ENCODE assay signal across 13 cellular contexts in the genomic region with DNA sequence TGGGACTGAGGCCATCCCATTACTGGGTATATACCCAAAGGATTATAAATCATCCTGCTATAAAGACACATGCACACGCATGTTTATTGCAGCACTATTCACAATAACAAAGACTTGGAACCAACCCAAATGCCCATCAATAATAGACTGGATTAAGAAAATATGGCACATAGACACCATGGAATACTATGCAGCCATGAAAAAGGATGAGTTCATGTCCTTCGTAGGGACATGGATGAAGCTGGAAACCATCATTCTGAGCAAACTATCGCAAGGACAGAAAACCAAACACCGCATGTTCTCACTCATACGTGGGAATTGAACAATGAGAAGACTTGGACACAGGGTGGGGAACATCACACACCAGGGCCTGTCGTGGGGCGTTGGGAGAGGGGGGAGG. TPM values are rescaled to one million over a fixed set of nuclear protein-coding genes. Genes with fewer than 3 reads are reported as not detected.
DNase-seq lines count a peak whose midpoint lies in the region; ATAC-seq, FAIRE-seq and TF ChIP-seq lines count a peak whose summit lies in the region.
"Not testable (repeated sequence)": the region's sequence is repeated elsewhere in the genome, so short reads cannot be mapped to it uniquely, and the experiment has no call there.
"Had no signal": no experiment of that assay in that cellular context is flagged by ENCODE, and none has a peak within 500 bp of the region (broad histone marks: within the 10 kb centered on the region; RNA-seq: fewer than 3 reads in every experiment).

No MANE protein-coding gene starts in this region.

- H3K27me3 ChIP-seq in CD4-positive, alpha-beta memory T cell (ENCODE audit: insufficient read depth, low read length); K562 (ENCODE audit: control insufficient read depth in 2 of 2, insufficient read depth in 2 of 2, low read length in 2 of 2); lung (ENCODE audit: control insufficient read depth, insufficient read depth): not testable (repeated sequence)

- not testable (repeated sequence) for H3K9me3 ChIP-seq in A549; CD4-positive, alpha-beta memory T cell (ENCODE audit: control insufficient read depth in 1 of 2, low read length in 2 of 2); T-helper 17 cell (ENCODE audit: control insufficient read depth, low read length, poor library complexity, severe bottlenecking); K562 (replicated peaks; ENCODE audit: control insufficient read depth, insufficient read depth, low read depth, low read length); lung (ENCODE audit: control insufficient read depth in 2 of 2, insufficient read depth in 1 of 2, low read length in 1 of 2)

- not testable (repeated sequence) for H2AFZ ChIP-seq in K562 (ENCODE audit: low read depth, low read length)

- H3K27ac Mint-ChIP-seq in CD4-positive, alpha-beta memory T cell: peak overlapping the region in 5 of 7 donors; percentile 41 to 72 (median 60)
- H3K27ac Mint-ChIP-seq in T-helper 17 cell: peak overlapping the region; percentile 93
- H3K27ac Mint-ChIP-seq in activated CD4-positive, alpha-beta T cell treated with anti-CD3 and anti-CD28 coated beads, Interleukin-2, amount 10 ng/mL, durations not matched to agents 7 days and 5 days: peak overlapping the region; percentile 25
- H3K27ac Mint-ChIP-seq in osteocyte (ENCODE audit: unreplicated experiment): not testable (repeated sequence)

- not testable (repeated sequence) for H3K27ac ChIP-seq in A549; CD4-positive, alpha-beta memory T cell (ENCODE audit: low read depth, low read length); K562 (ENCODE audit: extremely low read depth, low read depth, low read length); lung (ENCODE audit: low read depth in 1 of 2, low read length in 1 of 2)

- not testable (repeated sequence) for ATAC-seq in A549; T-helper 17 cell; K562; lung (ENCODE audit: insufficient read depth, low FRiP score)

- DNase-seq in A549 (ENCODE audit: low read depth in 1 of 2, low spot score in 1 of 2); CD4-positive, alpha-beta memory T cell; T-helper 17 cell; activated CD4-positive, alpha-beta T cell treated with anti-CD3 and anti-CD28 coated beads, Interleukin-2, amount 10 ng/mL, durations not matched to agents 7 days and 5 days; K562 (ENCODE audit: extremely low read depth in 1 of 4, low spot score in 3 of 4): not testable (repeated sequence)
- DNase-seq in lung (ENCODE audit: low spot score): peak; percentile 11
- peak; percentile 15 for DNase-seq in osteocyte (ENCODE audit: extremely low spot score, unreplicated experiment)
- DNase-seq in ureter (ENCODE audit: low spot score): peak; percentile 1

- not testable (repeated sequence) for H3K4me1 ChIP-seq in A549; K562 (replicated peaks in 1 of 2; ENCODE audit: control insufficient read depth in 2 of 2, insufficient read depth in 2 of 2, low read length in 2 of 2); lung (ENCODE audit: control insufficient read depth in 2 of 2, insufficient read depth in 2 of 2, low read length in 2 of 2)
- peaks cover 47% of the 10 kb centered on the region for H3K4me1 ChIP-seq in CD4-positive, alpha-beta memory T cell (ENCODE audit: insufficient read depth, low read length)

- H3K36me3 ChIP-seq in CD4-positive, alpha-beta memory T cell (ENCODE audit: insufficient read depth, low read length); K562 (ENCODE audit: control insufficient read depth, insufficient read depth, low read length); lung (ENCODE audit: control insufficient read depth in 2 of 2, insufficient read depth in 2 of 2, low read length in 2 of 2): not testable (repeated sequence)

- H3K9me3 Mint-ChIP-seq in CD4-positive, alpha-beta memory T cell; activated CD4-positive, alpha-beta T cell treated with anti-CD3 and anti-CD28 coated beads, Interleukin-2, amount 10 ng/mL, durations not matched to agents 7 days and 5 days; osteocyte (ENCODE audit: unreplicated experiment): not testable (repeated sequence)

- TF ChIP-seq POLR2A in A549 (IDR thresholded peaks at IDR 0.05; ENCODE audit: low read length); K562 (conservative IDR thresholded peaks at IDR 0.05): not testable (repeated sequence)

- H3K79me2 ChIP-seq in K562 (ENCODE audit: control insufficient read depth, insufficient read depth, low read length): not testable (repeated sequence)

- peak overlapping the region in 7 of 8 donors; percentile 17 to 69 (median 59) for H3K4me3 Mint-ChIP-seq in CD4-positive, alpha-beta memory T cell
- peak overlapping the region; percentile 7 for H3K4me3 Mint-ChIP-seq in T-helper 17 cell
- H3K4me3 Mint-ChIP-seq in activated CD4-positive, alpha-beta T cell treated with anti-CD3 and anti-CD28 coated beads, Interleukin-2, amount 10 ng/mL, durations not matched to agents 7 days and 5 days; osteocyte (ENCODE audit: unreplicated experiment): not testable (repeated sequence)

- H3K4me2 ChIP-seq in A549; K562 (ENCODE audit: insufficient read depth, low read length): not testable (repeated sequence)

- H3K9ac ChIP-seq in K562 (ENCODE audit: insufficient read depth in 1 of 2, low read depth in 2 of 2, low read length in 2 of 2): not testable (repeated sequence)

- H3K36me3 Mint-ChIP-seq in CD4-positive, alpha-beta memory T cell; T-helper 17 cell (ENCODE audit: low read depth); activated CD4-positive, alpha-beta T cell treated with anti-CD3 and anti-CD28 coated beads, Interleukin-2, amount 10 ng/mL, durations not matched to agents 7 days and 5 days (ENCODE audit: low read depth); osteocyte (ENCODE audit: unreplicated experiment): not testable (repeated sequence)

- POLR2A ChIA-PET in A549 (lab: Yijun Ruan, JAX); CD4-positive, alpha-beta memory T cell (lab: Charles Lee; ENCODE audit: partially characterized antibody); activated CD4-positive, alpha-beta T cell treated with anti-CD3 and anti-CD28 coated beads, Interleukin-2, amount 10 ng/mL, durations not matched to agents 7 days and 5 days (lab: Charles Lee); K562 (lab: Yijun Ruan, JAX): not testable (repeated sequence)

- not testable (repeated sequence) for FAIRE-seq in A549 (lab: Jason Lieb, UNC); K562 (lab: Jason Lieb, UNC)

- intact Hi-C loops in CD4-positive, alpha-beta memory T cell (cut with micrococcal nuclease); K562 (cut with micrococcal nuclease): not testable (repeated sequence)

- peaks cover 27 to 69% (median 46%) of the 10 kb centered on the region in 4 donors for H3K4me1 Mint-ChIP-seq in CD4-positive, alpha-beta memory T cell
- peaks cover 31% of the 10 kb centered on the region for H3K4me1 Mint-ChIP-seq in T-helper 17 cell
- H3K4me1 Mint-ChIP-seq in activated CD4-positive, alpha-beta T cell treated with anti-CD3 and anti-CD28 coated beads, Interleukin-2, amount 10 ng/mL, durations not matched to agents 7 days and 5 days: peaks cover 43% of the 10 kb centered on the region
- not testable (repeated sequence) for H3K4me1 Mint-ChIP-seq in osteocyte (ENCODE audit: unreplicated experiment)

- in situ Hi-C loops in K562 (cut with MboI): not testable (repeated sequence)

- TF ChIP-seq EP300 in A549 (IDR thresholded peaks at IDR 0.05); K562 (IDR thresholded peaks at IDR 0.05; ENCODE audit: low read length): not testable (repeated sequence)

- not testable (repeated sequence) for TF ChIP-seq CTCF in A549 (IDR thresholded peaks at IDR 0.05); K562 (IDR thresholded peaks at IDR 0.05 in 2 of 3, conservative IDR thresholded peaks at IDR 0.05 in 1 of 3; ENCODE audit: insufficient read depth in 2 of 3, low read depth in 1 of 3, low read length in 3 of 3); lung (IDR thresholded peaks at IDR 0.05; ENCODE audit: control extremely low read depth, extremely low read depth); osteocyte (IDR thresholded peaks at IDR 0.05)

- not testable (repeated sequence) for H4K20me1 ChIP-seq in K562 (replicated peaks; ENCODE audit: control insufficient read depth, insufficient read depth, low read length)

- not testable (repeated sequence) for H3K4me3 ChIP-seq in A549; CD4-positive, alpha-beta memory T cell (ENCODE audit: low read length in 2 of 2); K562; lung

- WGBS in A549 (ENCODE audit: missing lambda C conversion rate): 35% methylated on average over 7 of the region's 7 CpGs
- WGBS in K562 (ENCODE audit: insufficient coverage, low coverage, missing lambda C conversion rate): 3% methylated on average over 4 of the region's 7 CpGs
- WGBS in lung, 2 donors: 91 to 94% methylated on average over 7 of the region's 7 CpGs

- BruUV-seq in K562 (replicated peaks; lab: Mats Ljungman, UMichigan): not testable (repeated sequence)

- TF ChIP-seq RAD21 in A549 (conservative IDR thresholded peaks at IDR 0.05 in 1 of 2, IDR thresholded peaks at IDR 0.05 in 1 of 2); K562 (CRISPR knock-in tag; conservative IDR thresholded peaks at IDR 0.05 in 1 of 2, IDR thresholded peaks at IDR 0.05 in 1 of 2): not testable (repeated sequence)

- H3K27me3 Mint-ChIP-seq in CD4-positive, alpha-beta memory T cell; T-helper 17 cell; activated CD4-positive, alpha-beta T cell treated with anti-CD3 and anti-CD28 coated beads, Interleukin-2, amount 10 ng/mL, durations not matched to agents 7 days and 5 days; osteocyte (ENCODE audit: unreplicated experiment): not testable (repeated sequence)

- not testable (repeated sequence) for H3K9me1 ChIP-seq in K562 (ENCODE audit: control insufficient read depth, insufficient read depth, low read length)

- CTCF ChIA-PET in A549 (lab: Yijun Ruan, JAX); CD4-positive, alpha-beta memory T cell (lab: Charles Lee; ENCODE audit: partially characterized antibody); activated CD4-positive, alpha-beta T cell treated with anti-CD3 and anti-CD28 coated beads, Interleukin-2, amount 10 ng/mL, durations not matched to agents 7 days and 5 days (lab: Charles Lee); K562 (lab: Yijun Ruan, JAX; ENCODE audit: low intra/inter-chr PET ratio): not testable (repeated sequence)

RNA-seq across cellular contexts. Expression of a gene that starts 27.1 kb away (rescaled TPM):
- polyA plus RNA-seq in A549 (2011; rRNA removed): not detected in 2 replicates
- 0.01 TPM in 1 of 2 replicates, not detected in the other for polyA plus RNA-seq in A549 (2012; cell fraction: cytosol; rRNA removed)
- not detected in 2 replicates for polyA plus RNA-seq in A549 (2012; cell fraction: nucleus; rRNA removed)
- 0.03 TPM in 1 of 3 replicates, not detected in the others for polyA plus RNA-seq in A549 (2017; fragmentation: RNase III; extraction: RNeasy Plus Mini Kit Qiagen cat#74134 plus additional on column Dnase treatment)
- polyA minus RNA-seq in A549 (2011; rRNA and poly(A)+ RNA removed): not detected in 2 replicates
- total RNA-seq in CD4-positive, alpha-beta memory T cell: 100 to 1,000 TPM; 195 TPM
- 100 to 1,000 TPM; 194 to 261 TPM for polyA plus RNA-seq in CD4-positive, alpha-beta memory T cell
- 100 to 1,000 TPM; 131 to 141 TPM for total RNA-seq in T-helper 17 cell
- 100 to 1,000 TPM in 1 of 2 experiments, 10 to 100 TPM in 1; 99.1 to 107 TPM for total RNA-seq in activated CD4-positive, alpha-beta T cell treated with anti-CD3 and anti-CD28 coated beads, Interleukin-2, amount 10 ng/mL, durations not matched to agents 7 days and 5 days
- total RNA-seq in K562 (2011; cell fraction: chromatin; rRNA removed; ENCODE audit: low replicate concordance): 0.12 TPM in 1 of 2 replicates, not detected in the other
- 0.50 TPM in 1 of 2 replicates, not detected in the other for total RNA-seq in K562 (2011; cell fraction: nucleolus; rRNA removed)
- total RNA-seq in K562 (2011; cell fraction: nucleoplasm; rRNA removed): not detected in 2 replicates
- total RNA-seq in K562 (2014; rRNA removed): 0.08 and 0.09 TPM in 2 replicates
- total RNA-seq in K562 (2014; rRNA removed; fragmentation: Illumina TruSeq; extraction: Trizol): 0.03 and 0.04 TPM in 2 replicates
- 0.57 and 0.69 TPM in 2 replicates for total RNA-seq in K562 (2015; rRNA removed; fragmentation: Illumina TruSeq; extraction: Trizol)
- total RNA-seq in K562 (2021): 0.31 and 0.72 TPM in 2 replicates
- not detected in 2 replicates for polyA plus RNA-seq in K562 (2011; rRNA removed)
- polyA plus RNA-seq in K562 (2011; cell fraction: cytosol; rRNA removed): 0.03 and 0.06 TPM in 2 replicates
- polyA plus RNA-seq in K562 (2011; cell fraction: nucleus; rRNA removed): 0.06 TPM in 1 of 2 replicates, not detected in the other
- 0.65 and 4.6 TPM in 2 replicates for polyA plus RNA-seq in K562 (2012)
- 0.07 and 0.14 TPM in 2 replicates for polyA plus RNA-seq in K562 (2014; fragmentation: Illumina TruSeq; extraction: Trizol)
- polyA plus RNA-seq in K562 (2014; fragmentation: Nextera tagmentation; extraction: Ambion mirVana): not detected
- 0.04 and 0.07 TPM in 2 replicates for polyA plus RNA-seq in K562 (2014; rRNA removed)
- polyA minus RNA-seq in K562 (2011; rRNA and poly(A)+ RNA removed): not detected in 2 replicates
- not detected in 2 replicates for polyA minus RNA-seq in K562 (2011; cell fraction: cytosol; rRNA and poly(A)+ RNA removed)
- polyA minus RNA-seq in K562 (2011; cell fraction: nucleus; rRNA and poly(A)+ RNA removed): not detected in 2 replicates
- total RNA-seq in lung: 1 to 10 TPM; 2.8 to 8.3 TPM
- polyA plus RNA-seq in lung: 1 to 10 TPM in 1 of 2 donors, under 1 TPM in 1; 0.51 to 6.0 TPM
- not detected in 2 replicates for total RNA-seq in osteocyte
- 3.4 TPM for total RNA-seq in ureter
- total RNA-seq: A673, Calu3, GM23338, HFFc6 had no signal
- polyA plus RNA-seq: AG04450 had no signal

RNA-seq across cellular contexts. Expression of a gene that starts 27.3 kb away (rescaled TPM):
- 18.0 and 24.9 TPM in 2 replicates for polyA plus RNA-seq in A549 (2011; rRNA removed)
- polyA plus RNA-seq in A549 (2012; cell fraction: cytosol; rRNA removed): 39.4 and 42.5 TPM in 2 replicates
- 110 and 134 TPM in 2 replicates for polyA plus RNA-seq in A549 (2012; cell fraction: nucleus; rRNA removed)
- polyA plus RNA-seq in A549 (2017; fragmentation: RNase III; extraction: RNeasy Plus Mini Kit Qiagen cat#74134 plus additional on column Dnase treatment): 27.3 to 32.9 TPM (median 32.5 TPM) in 3 replicates
- polyA minus RNA-seq in A549 (2011; rRNA and poly(A)+ RNA removed): 10.9 and 14.5 TPM in 2 replicates
- total RNA-seq in CD4-positive, alpha-beta memory T cell: 100 to 1,000 TPM; 147 to 150 TPM
- 10 to 100 TPM; 12.7 to 43.0 TPM for polyA plus RNA-seq in CD4-positive, alpha-beta memory T cell
- 100 to 1,000 TPM in 1 of 2 donors, 10 to 100 TPM in 1; 98.7 to 102 TPM for total RNA-seq in T-helper 17 cell
- total RNA-seq in activated CD4-positive, alpha-beta T cell treated with anti-CD3 and anti-CD28 coated beads, Interleukin-2, amount 10 ng/mL, durations not matched to agents 7 days and 5 days: 10 to 100 TPM; 61.6 to 66.5 TPM
- total RNA-seq in K562 (2011; cell fraction: chromatin; rRNA removed; ENCODE audit: low replicate concordance): 35.5 and 67.9 TPM in 2 replicates
- total RNA-seq in K562 (2011; cell fraction: nucleolus; rRNA removed): 47.4 and 50.5 TPM in 2 replicates
- 25.8 and 35.2 TPM in 2 replicates for total RNA-seq in K562 (2011; cell fraction: nucleoplasm; rRNA removed)
- 26.8 and 28.0 TPM in 2 replicates for total RNA-seq in K562 (2014; rRNA removed)
- total RNA-seq in K562 (2014; rRNA removed; fragmentation: Illumina TruSeq; extraction: Trizol): 5.5 and 6.1 TPM in 2 replicates
- 12.0 and 13.5 TPM in 2 replicates for total RNA-seq in K562 (2015; rRNA removed; fragmentation: Illumina TruSeq; extraction: Trizol)
- 24.2 TPM in 2 replicates for total RNA-seq in K562 (2021)
- polyA plus RNA-seq in K562 (2011; rRNA removed): 7.8 and 14.2 TPM in 2 replicates
- 8.1 and 9.8 TPM in 2 replicates for polyA plus RNA-seq in K562 (2011; cell fraction: cytosol; rRNA removed)
- polyA plus RNA-seq in K562 (2011; cell fraction: nucleus; rRNA removed): 154 and 165 TPM in 2 replicates
- polyA plus RNA-seq in K562 (2012): 19.4 and 24.5 TPM in 2 replicates
- 8.2 and 10.4 TPM in 2 replicates for polyA plus RNA-seq in K562 (2014; fragmentation: Illumina TruSeq; extraction: Trizol)
- polyA plus RNA-seq in K562 (2014; fragmentation: Nextera tagmentation; extraction: Ambion mirVana): 1 to 10 TPM; 1.2 to 1.3 TPM
- polyA plus RNA-seq in K562 (2014; rRNA removed): 22.2 and 29.5 TPM in 2 replicates
- 1.9 and 2.1 TPM in 2 replicates for polyA minus RNA-seq in K562 (2011; rRNA and poly(A)+ RNA removed)
- polyA minus RNA-seq in K562 (2011; cell fraction: cytosol; rRNA and poly(A)+ RNA removed): 4.8 and 5.9 TPM in 2 replicates
- 13.1 and 18.2 TPM in 2 replicates for polyA minus RNA-seq in K562 (2011; cell fraction: nucleus; rRNA and poly(A)+ RNA removed)
- 10 to 100 TPM; 40.6 to 48.9 TPM for total RNA-seq in lung
- 10 to 100 TPM; 44.1 to 45.2 TPM for polyA plus RNA-seq in lung
- total RNA-seq in osteocyte: 43.6 and 48.7 TPM in 2 replicates
- total RNA-seq in ureter: 45.1 TPM

RNA-seq across cellular contexts. Expression of a gene that starts 50.8 kb away (rescaled TPM):
- polyA plus RNA-seq in A549 (2011; rRNA removed): 0.16 TPM in 2 replicates
- polyA plus RNA-seq in A549 (2012; cell fraction: cytosol; rRNA removed): 0.06 and 0.09 TPM in 2 replicates
- 0.72 and 1.8 TPM in 2 replicates for polyA plus RNA-seq in A549 (2012; cell fraction: nucleus; rRNA removed)
- 0.12 to 0.20 TPM in 2 of 3 replicates, not detected in the other for polyA plus RNA-seq in A549 (2017; fragmentation: RNase III; extraction: RNeasy Plus Mini Kit Qiagen cat#74134 plus additional on column Dnase treatment)
- 1.6 TPM in 1 of 2 replicates, not detected in the other for polyA minus RNA-seq in A549 (2011; rRNA and poly(A)+ RNA removed)
- total RNA-seq in CD4-positive, alpha-beta memory T cell: not detected
- polyA plus RNA-seq in CD4-positive, alpha-beta memory T cell: 1 to 10 TPM in 1 of 2 donors, under 1 TPM in 1; 0.35 to 1.0 TPM
- total RNA-seq in T-helper 17 cell: under 1 TPM; 0.52 to 0.57 TPM
- not detected for total RNA-seq in activated CD4-positive, alpha-beta T cell treated with anti-CD3 and anti-CD28 coated beads, Interleukin-2, amount 10 ng/mL, durations not matched to agents 7 days and 5 days
- total RNA-seq in K562 (2011; cell fraction: chromatin; rRNA removed; ENCODE audit: low replicate concordance): not detected in 2 replicates
- total RNA-seq in K562 (2011; cell fraction: nucleolus; rRNA removed): not detected in 2 replicates
- total RNA-seq in K562 (2011; cell fraction: nucleoplasm; rRNA removed): not detected in 2 replicates
- total RNA-seq in K562 (2014; rRNA removed): 0.16 TPM in 1 of 2 replicates, not detected in the other
- total RNA-seq in K562 (2014; rRNA removed; fragmentation: Illumina TruSeq; extraction: Trizol): not detected in 2 replicates
- total RNA-seq in K562 (2015; rRNA removed; fragmentation: Illumina TruSeq; extraction: Trizol): not detected in 2 replicates
- total RNA-seq in K562 (2021): not detected in 2 replicates
- 0.20 TPM in 1 of 2 replicates, not detected in the other for polyA plus RNA-seq in K562 (2011; rRNA removed)
- 0.04 TPM in 1 of 2 replicates, not detected in the other for polyA plus RNA-seq in K562 (2011; cell fraction: cytosol; rRNA removed)
- not detected in 2 replicates for polyA plus RNA-seq in K562 (2011; cell fraction: nucleus; rRNA removed)
- polyA plus RNA-seq in K562 (2012): 0.07 and 0.17 TPM in 2 replicates
- polyA plus RNA-seq in K562 (2014; fragmentation: Illumina TruSeq; extraction: Trizol): 0.17 TPM in 1 of 2 replicates, not detected in the other
- polyA plus RNA-seq in K562 (2014; fragmentation: Nextera tagmentation; extraction: Ambion mirVana): under 1 TPM in 1 of 2 experiments, not detected in 1; 0.06 TPM
- not detected in 2 replicates for polyA plus RNA-seq in K562 (2014; rRNA removed)
- polyA minus RNA-seq in K562 (2011; rRNA and poly(A)+ RNA removed): not detected in 2 replicates
- polyA minus RNA-seq in K562 (2011; cell fraction: cytosol; rRNA and poly(A)+ RNA removed): not detected in 2 replicates
- not detected in 2 replicates for polyA minus RNA-seq in K562 (2011; cell fraction: nucleus; rRNA and poly(A)+ RNA removed)
- total RNA-seq in lung: under 1 TPM; 0.25 to 0.63 TPM
- polyA plus RNA-seq in lung: under 1 TPM; 0.09 to 0.37 TPM
- total RNA-seq in osteocyte: not detected in 2 replicates
- total RNA-seq in ureter: 1.3 TPM
- total RNA-seq: A673, Calu3 had no signal
- polyA plus RNA-seq: AG04450 had no signal

Comparison
In these comparisons a context has a peak if more than half of its experiments do, and no peak if none do; other contexts are left out.
1. RNA of a gene that starts 27.1 kb away (total RNA-seq): 195 TPM in CD4-positive, alpha-beta memory T cell, 131 to 141 TPM in T-helper 17 cell and 99.1 to 107 TPM in activated CD4-positive, alpha-beta T cell treated with anti-CD3 and anti-CD28 coated beads, Interleukin-2, amount 10 ng/mL, durations not matched to agents 7 days and 5 days; 2.8 to 8.3 TPM in lung, 3.4 TPM in ureter (single experiment), 0.03 to 0.72 TPM in K562 and not detected in osteocyte; every median in the first group is over 10 times any median in the second.